Comparison of ENCODE assay signal across 30 cellular contexts in the genomic region with DNA sequence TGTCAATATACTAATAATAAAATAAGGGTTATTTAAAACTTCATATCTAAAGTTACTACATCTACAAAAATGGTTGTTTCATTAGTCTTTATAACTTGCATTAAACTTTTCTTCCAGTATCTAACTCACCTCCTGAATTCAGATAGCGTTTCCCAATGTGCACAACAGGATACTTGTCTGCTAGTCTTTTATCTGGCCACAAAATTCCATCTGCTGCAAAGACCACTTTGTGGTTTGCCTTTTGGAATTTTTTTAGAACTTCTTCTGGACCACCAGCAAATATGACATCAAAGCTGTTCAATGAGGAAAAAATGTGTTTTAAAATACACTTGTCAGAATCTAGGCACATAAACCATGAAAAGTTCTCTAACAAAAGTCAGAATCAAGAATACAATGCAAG. TPM values are rescaled to one million over a fixed set of nuclear protein-coding genes. Genes with fewer than 3 reads are reported as not detected.
"Had no signal": no experiment of that assay in that cellular context is flagged by ENCODE, and none has a peak within 500 bp of the region (broad histone marks: within the 10 kb centered on the region; RNA-seq: fewer than 3 reads in every experiment).

No MANE protein-coding gene starts in this region.

- H3K4me3 Mint-ChIP-seq: activated B cell treated with CpG ODN at 0.5 μM for 24 hours; activated CD4-positive, alpha-beta T cell treated with anti-CD3 and anti-CD28 coated beads, Interleukin-2, amount 10 ng/mL, durations not matched to agents 24 days and 14 days; activated CD8-positive, alpha-beta memory T cell treated with anti-CD3 and anti-CD28 coated beads, Interleukin-2, amount 10 ng/mL, durations not matched to agents 7 days and 5 days; activated naive CD4-positive, alpha-beta T cell treated with anti-CD3 and anti-CD28 coated beads, Interleukin-2, amount 50 U/mL, for 24 hours; activated T-cell treated with anti-CD3 and anti-CD28 coated beads, Interleukin-2, amount 50 U/mL, for 24 hours; activated T-helper 1 cell treated with anti-CD3 and anti-CD28 coated beads, Interleukin-12 subunit alpha, Interleukin-12 subunit beta, Interleukin-2, Interleukin-4 antibody, amounts not matched to agents 30 ng/mL and 10 ng/mL and 1 ng/mL, durations not matched to agents 14 hours and 24 hours and 36 hours; central memory CD8-positive, alpha-beta T cell; T-helper 2 cell treated with Interferon-gamma antibody and Interleukin-4, amounts not matched to agents 5 μg/mL and 100 μg/mL, for 36 hours had no signal

- H3K36me3 Mint-ChIP-seq: activated CD8-positive, alpha-beta memory T cell treated with anti-CD3 and anti-CD28 coated beads, Interleukin-2, amount 10 ng/mL, durations not matched to agents 7 days and 5 days had no signal

- H3K4me2 ChIP-seq: SK-N-SH had no signal

- H3K4me1 Mint-ChIP-seq: activated B cell treated with CpG ODN at 0.5 μM for 24 hours; activated CD4-positive, alpha-beta T cell treated with anti-CD3 and anti-CD28 coated beads, Interleukin-2, amount 10 ng/mL, durations not matched to agents 24 days and 14 days; activated CD8-positive, alpha-beta memory T cell treated with anti-CD3 and anti-CD28 coated beads, Interleukin-2, amount 10 ng/mL, durations not matched to agents 7 days and 5 days; activated naive CD4-positive, alpha-beta T cell treated with anti-CD3 and anti-CD28 coated beads, Interleukin-2, amount 50 U/mL, for 24 hours; central memory CD8-positive, alpha-beta T cell had no signal

- DNase-seq: activated B cell treated with CpG ODN at 0.5 μM for 24 hours; activated CD4-positive, alpha-beta T cell treated with anti-CD3 and anti-CD28 coated beads for 1 hour; activated CD4-positive, alpha-beta T cell treated with anti-CD3 and anti-CD28 coated beads, Interleukin-2, amount 10 ng/mL, durations not matched to agents 24 days and 14 days; activated CD4-positive, alpha-beta T cell treated with anti-CD3 and anti-CD28 coated beads, Interleukin-2, amount 50 U/mL, for 48 hours; activated CD8-positive, alpha-beta memory T cell treated with anti-CD3 and anti-CD28 coated beads, Interleukin-2, amount 10 ng/mL, durations not matched to agents 7 days and 5 days; activated effector memory CD4-positive, alpha-beta T cell treated with Interleukin-2 at 50 U/mL for 16 hours; activated naive CD4-positive, alpha-beta T cell; activated T-cell treated with anti-CD3 and anti-CD28 coated beads, Interleukin-2, amount 50 U/mL, for 24 hours; amniotic stem cell; MG63; MV-4-11; NCI-H1092 treated with DMSO at 0.1 percent for 48 hours; NCI-H1417 treated with DMSO at 0.1 percent for 48 hours; NCI-H1694 treated with DMSO at 0.1 percent for 48 hours; NCI-H2029 treated with DMSO at 0.1 percent for 48 hours; NCI-H345; NCI-H510A; NCI-H526 treated with DMSO at 0.1 percent for 48 hours; NCI-H82; Right ventricle myocardium superior; SK-N-SH; SW 1271 had no signal

- H3K9ac ChIP-seq: SK-N-SH had no signal

- ATAC-seq: activated CD8-positive, alpha-beta memory T cell treated with anti-CD3 and anti-CD28 coated beads, Interleukin-2, amount 10 ng/mL, durations not matched to agents 7 days and 5 days had no signal

- H3K27me3 Mint-ChIP-seq: activated B cell treated with CpG ODN at 0.5 μM for 24 hours; activated CD4-positive, alpha-beta T cell treated with anti-CD3 and anti-CD28 coated beads, Interleukin-2, amount 10 ng/mL, durations not matched to agents 24 days and 14 days; activated CD8-positive, alpha-beta memory T cell treated with anti-CD3 and anti-CD28 coated beads, Interleukin-2, amount 10 ng/mL, durations not matched to agents 7 days and 5 days; activated naive CD4-positive, alpha-beta T cell treated with anti-CD3 and anti-CD28 coated beads, Interleukin-2, amount 50 U/mL, for 24 hours; activated T-cell treated with anti-CD3 and anti-CD28 coated beads, Interleukin-2, amount 50 U/mL, for 24 hours; central memory CD8-positive, alpha-beta T cell had no signal

- H3K27ac ChIP-seq: ascending aorta, RWPE1, SJCRH30 had no signal

- H3K27ac Mint-ChIP-seq: activated B cell treated with CpG ODN at 0.5 μM for 24 hours; activated CD4-positive, alpha-beta T cell treated with anti-CD3 and anti-CD28 coated beads, Interleukin-2, amount 10 ng/mL, durations not matched to agents 24 days and 14 days; activated CD8-positive, alpha-beta memory T cell treated with anti-CD3 and anti-CD28 coated beads, Interleukin-2, amount 10 ng/mL, durations not matched to agents 7 days and 5 days; activated naive CD4-positive, alpha-beta T cell treated with anti-CD3 and anti-CD28 coated beads, Interleukin-2, amount 50 U/mL, for 24 hours; activated T-cell treated with anti-CD3 and anti-CD28 coated beads, Interleukin-2, amount 50 U/mL, for 24 hours; activated T-helper 1 cell treated with anti-CD3 and anti-CD28 coated beads, Interleukin-12 subunit alpha, Interleukin-12 subunit beta, Interleukin-2, Interleukin-4 antibody, amounts not matched to agents 30 ng/mL and 10 ng/mL and 1 ng/mL, durations not matched to agents 14 hours and 24 hours and 36 hours; T-helper 2 cell treated with Interferon-gamma antibody and Interleukin-4, amounts not matched to agents 5 μg/mL and 100 μg/mL, for 36 hours had no signal

- H3K9me3 ChIP-seq: ascending aorta, MG63, SJCRH30, SK-N-SH had no signal

- H3K4me3 ChIP-seq: ascending aorta, MG63, SJCRH30 had no signal

- H3K27me3 ChIP-seq: ascending aorta, MG63, SJCRH30 had no signal

RNA-seq across cellular contexts. Expression of gene PLOD2, which starts 50.8 kb away (rescaled TPM):
- total RNA-seq: activated B cell treated with CpG ODN at 0.5 μM for 24 hours, OCI-LY7 had no signal
